In genomic region chr6:31720196-31720770, GRCh38 we compare ENCODE assay signal across 22 cellular contexts. TPM values are rescaled to one million over a fixed set of nuclear protein-coding genes. Genes with fewer than 3 reads are reported as not detected.
DNase-seq lines count a peak whose midpoint lies in the region; ATAC-seq and TF ChIP-seq lines count a peak whose summit lies in the region.
"Had no signal": no experiment of that assay in that cellular context is flagged by ENCODE, and none has a peak within 500 bp of the region (broad histone marks: within the 10 kb centered on the region; RNA-seq: fewer than 3 reads in every experiment).

No MANE protein-coding gene starts in this region.

- ATAC-seq in esophagus mucosa (peak; percentile 83), mucosa of descending colon (peak; percentile 6), body of pancreas (no peak)
- ATAC-seq: K562, Panc1 had no signal

- intact Hi-C loops in breast epithelium (cut with DNase I; ENCODE audit: low total_unique reads) (no loop called here), MCF 10A (cut with micrococcal nuclease) (no loop called here), mucosa of descending colon (cut with DNase I, micrococcal nuclease) (no loop called here), body of pancreas (cut with DNase I) (no loop called here)

- no peak for TF ChIP-seq POLR2A in breast epithelium (IDR thresholded peaks at IDR 0.05)
- TF ChIP-seq POLR2A in body of pancreas (IDR thresholded peaks at IDR 0.05): no peak
- no peak for TF ChIP-seq POLR2A in tibial nerve (IDR thresholded peaks at IDR 0.05)

- no peak overlapping the region for H3K4me3 ChIP-seq in breast epithelium
- H3K4me3 ChIP-seq in mucosa of descending colon: no peak overlapping the region
- no peak overlapping the region for H3K4me3 ChIP-seq in SJCRH30
- H3K4me3 ChIP-seq in body of pancreas: no peak overlapping the region
- H3K4me3 ChIP-seq in tibial nerve: no peak overlapping the region
- H3K4me3 ChIP-seq: BLaER1, K562 had no signal

- H3K4me1 ChIP-seq in breast epithelium: peaks cover 3 to 6% of the 10 kb centered on the region in 2 donors
- peaks cover 16% of the 10 kb centered on the region for H3K4me1 ChIP-seq in mucosa of descending colon (ENCODE audit: low read depth)
- H3K4me1 ChIP-seq in SJCRH30: no peaks in the 10 kb centered on the region
- peaks cover 11% of the 10 kb centered on the region for H3K4me1 ChIP-seq in body of pancreas
- H3K4me1 ChIP-seq in tibial nerve: no peaks in the 10 kb centered on the region

- CTCF ChIA-PET in MCF 10A (lab: Yijun Ruan, JAX): interaction anchor here (0.8 to 1.2 kb wide), 3 partner anchors 9 to 232 kb away, joined by 3 read pairs; partner anchors contain the start of gene ABHD16A

- H3K4me1 Mint-ChIP-seq in MCF 10A (ENCODE audit: insufficient read depth, unreplicated experiment): peaks cover 11% of the 10 kb centered on the region

- no peak for TF ChIP-seq CTCF in breast epithelium (IDR thresholded peaks at IDR 0.05)
- TF ChIP-seq CTCF in MCF 10A (IDR thresholded peaks at IDR 0.05; ENCODE audit: unreplicated experiment): no peak
- no peak for TF ChIP-seq CTCF in mucosa of descending colon (IDR thresholded peaks at IDR 0.05)
- no peak for TF ChIP-seq CTCF in body of pancreas (IDR thresholded peaks at IDR 0.05)
- TF ChIP-seq CTCF in tibial nerve (IDR thresholded peaks at IDR 0.05): no peak

- 65 to 72% methylated on average over 5 of the region's 5 CpGs for WGBS in body of pancreas, 2 donors
- WGBS in tibial nerve, 2 donors: 83 to 86% methylated on average over 5 of the region's 5 CpGs

- H3K4me3 Mint-ChIP-seq in MCF 10A (ENCODE audit: unreplicated experiment): no peak overlapping the region
- H3K4me3 Mint-ChIP-seq: HFFc6 had no signal

- peak overlapping the region; percentile 25 to 45 for H3K27ac ChIP-seq in breast epithelium
- no peak overlapping the region for H3K27ac ChIP-seq in SJCRH30
- no peak overlapping the region for H3K27ac ChIP-seq in body of pancreas
- no peak overlapping the region for H3K27ac ChIP-seq in tibial nerve
- H3K27ac ChIP-seq: BLaER1 had no signal

- H3K9me3 ChIP-seq in breast epithelium: no peaks in the 10 kb centered on the region
- no peaks in the 10 kb centered on the region for H3K9me3 ChIP-seq in mucosa of descending colon
- no peaks in the 10 kb centered on the region for H3K9me3 ChIP-seq in SJCRH30 (replicated peaks)
- no peaks in the 10 kb centered on the region for H3K9me3 ChIP-seq in body of pancreas
- no peaks in the 10 kb centered on the region for H3K9me3 ChIP-seq in tibial nerve
- H3K9me3 ChIP-seq: BLaER1 had no signal

- POLR2A ChIA-PET in MCF 10A (lab: Yijun Ruan, JAX): interaction anchor here (0.7 to 2.2 kb wide), 3 partner anchors 16 to 107 kb away, joined by 3 to 7 read pairs (median 3); partner anchors contain the start of genes ABHD16A and CLIC1

- TF ChIP-seq EP300 in tibial nerve (IDR thresholded peaks at IDR 0.05): no peak

- H3K9me3 Mint-ChIP-seq in MCF 10A (ENCODE audit: unreplicated experiment): no peaks in the 10 kb centered on the region
- H3K9me3 Mint-ChIP-seq: CD8-positive, alpha-beta memory T cell; HFFc6 had no signal

- H3K27me3 Mint-ChIP-seq in MCF 10A (ENCODE audit: insufficient read depth, unreplicated experiment): no peaks in the 10 kb centered on the region

- DNase-seq in breast epithelium (ENCODE audit: low spot score in 2 of 2) (no peak), MCF 10A (ENCODE audit: unreplicated experiment) (no peak), mucosa of descending colon (no peak), SJCRH30 (no peak), body of pancreas (no peak), Kasumi-1 (lab: John Stamatoyannopoulos, UW) (no peak), tibial nerve (ENCODE audit: low spot score in 2 of 2) (no peak)
- DNase-seq: 8988T, GOT3, HFFc6, NCI-H1048, NCI-H1436 treated with DMSO at 0.1 percent for 48 hours, NCI-H2107, NCI-H2227 treated with DMSO at 0.1 percent for 48 hours, NCI-H524, SHP77 had no signal

- H3K27ac Mint-ChIP-seq in MCF 10A (ENCODE audit: low read depth, unreplicated experiment): no peak overlapping the region
- H3K27ac Mint-ChIP-seq: HFFc6 had no signal

- H3K36me3 ChIP-seq in breast epithelium (no peaks in the 10 kb centered on the region), mucosa of descending colon (ENCODE audit: low read depth) (no peaks in the 10 kb centered on the region), SJCRH30 (no peaks in the 10 kb centered on the region), body of pancreas (replicated peaks in 1 of 2; ENCODE audit: insufficient read depth in 1 of 2, low read depth in 2 of 2) (no peaks in the 10 kb centered on the region), tibial nerve (peaks cover 0 to 3% (median 0%) of the 10 kb centered on the region in 3 donors)

- H3K36me3 Mint-ChIP-seq in MCF 10A (ENCODE audit: insufficient read depth, unreplicated experiment): no peaks in the 10 kb centered on the region
- H3K36me3 Mint-ChIP-seq: CD8-positive, alpha-beta memory T cell had no signal

- BruUV-seq in MCF 10A (replicated peaks; lab: Mats Ljungman, UMichigan): no TSS peak

- no peaks in the 10 kb centered on the region for H3K27me3 ChIP-seq in breast epithelium
- peaks cover 3% of the 10 kb centered on the region for H3K27me3 ChIP-seq in SJCRH30
- no peaks in the 10 kb centered on the region for H3K27me3 ChIP-seq in body of pancreas
- no peaks in the 10 kb centered on the region for H3K27me3 ChIP-seq in tibial nerve
- H3K27me3 ChIP-seq: BLaER1 had no signal

RNA-seq across cellular contexts. Expression of gene LY6G6C, which starts 1.3 kb away (rescaled TPM):
- not detected for total RNA-seq in breast epithelium
- total RNA-seq in MCF 10A (2022): 0.32 TPM in 1 of 2 replicates, not detected in the other
- 10.8 TPM for total RNA-seq in esophagus mucosa
- total RNA-seq in mucosa of descending colon: under 1 TPM in 1 of 3 donors, not detected in 2; 0.32 TPM
- not detected in 2 replicates for total RNA-seq in SJCRH30 (2014; rRNA removed; shearing (Covaris generic))
- not detected for total RNA-seq in body of pancreas
- total RNA-seq in tibial nerve: not detected
- total RNA-seq: CD8-positive, alpha-beta memory T cell; Daoy; HFFc6; K562 had no signal

RNA-seq across cellular contexts. Expression of gene MPIG6B, which starts 2.9 kb away (rescaled TPM):
- total RNA-seq in breast epithelium (under 1 TPM in 1 of 3 donors, not detected in 2; 0.16 TPM), MCF 10A (2022) (not detected in 2 replicates), esophagus mucosa (1.1 TPM), mucosa of descending colon (1 to 10 TPM in 1 of 3 donors, under 1 TPM in 2; 0.48 to 1.4 (median 0.57) TPM), body of pancreas (not detected), tibial nerve (not detected)
- total RNA-seq in SJCRH30 (2014; rRNA removed; shearing (Covaris generic)): 0.47 TPM in 1 of 2 replicates, not detected in the other
- total RNA-seq: CD8-positive, alpha-beta memory T cell; Daoy; HFFc6 had no signal

RNA-seq across cellular contexts. Expression of gene LY6G6D, which starts 5.1 kb away (rescaled TPM):
- total RNA-seq in breast epithelium (not detected), MCF 10A (2022) (not detected in 2 replicates), esophagus mucosa (not detected), mucosa of descending colon (1 to 10 TPM in 1 of 3 donors, under 1 TPM in 1, not detected in 1; 0.90 to 6.1 TPM), body of pancreas (not detected), tibial nerve (not detected)
- not detected in 2 replicates for total RNA-seq in SJCRH30 (2014; rRNA removed; shearing (Covaris generic))
- total RNA-seq: CD8-positive, alpha-beta memory T cell; Daoy; HFFc6; K562 had no signal

RNA-seq across cellular contexts. Expression of gene DDAH2, which starts 8.8 kb away (rescaled TPM):
- total RNA-seq in breast epithelium: 100 to 1,000 TPM in 2 of 3 donors, 10 to 100 TPM in 1; 100.0 to 212 (median 115) TPM
- 8.5 and 13.5 TPM in 2 replicates for total RNA-seq in MCF 10A (2022)
- total RNA-seq in esophagus mucosa: 15.3 TPM
- total RNA-seq in mucosa of descending colon: 100 to 1,000 TPM in 1 of 3 donors, 10 to 100 TPM in 2; 56.1 to 152 (median 99.5) TPM
- total RNA-seq in SJCRH30 (2014; rRNA removed; shearing (Covaris generic)): 39.1 and 42.7 TPM in 2 replicates
- total RNA-seq in body of pancreas: 10 to 100 TPM; 23.6 to 40.5 TPM
- 100 to 1,000 TPM; 134 to 193 (median 166) TPM for total RNA-seq in tibial nerve

RNA-seq across cellular contexts. Expression of gene LY6G6F, which starts 13.6 kb away (rescaled TPM):
- not detected for total RNA-seq in breast epithelium
- total RNA-seq in MCF 10A (2022): not detected in 2 replicates
- not detected for total RNA-seq in esophagus mucosa
- not detected for total RNA-seq in mucosa of descending colon
- not detected in 2 replicates for total RNA-seq in SJCRH30 (2014; rRNA removed; shearing (Covaris generic))
- not detected for total RNA-seq in body of pancreas
- not detected for total RNA-seq in tibial nerve
- total RNA-seq: CD8-positive, alpha-beta memory T cell; Daoy; HFFc6 had no signal

Comparison
In these comparisons a context has a peak if more than half of its experiments do, and no peak if none do; other contexts are left out.
1. H3K27ac ChIP-seq: peak in breast epithelium (2 of 2); none in SJCRH30 (single experiment), body of pancreas (0 of 4) and tibial nerve (0 of 4).